Comparison of ENCODE assay signal across 19 cellular contexts in genomic region chr2:5546176-5546575, GRCh38.
"Had no signal": no experiment of that assay in that cellular context is flagged by ENCODE, and none has a peak within 500 bp of the region (broad histone marks: within the 10 kb centered on the region; RNA-seq: fewer than 3 reads in every experiment).

No MANE protein-coding gene starts in this region.

- H3K36me3 ChIP-seq: brain microvascular endothelial cell, gastroesophageal sphincter, heart right ventricle, left lung, pancreas, tibial artery, uterus had no signal

- H3K27me3 ChIP-seq: brain microvascular endothelial cell, gastroesophageal sphincter, heart right ventricle, left lung, pancreas, tibial artery, uterus had no signal

- DNase-seq: activated CD4-positive, alpha-beta memory T cell treated with anti-CD3 and anti-CD28 coated beads for 36 hours; activated CD4-positive, alpha-beta T cell treated with anti-CD3 and anti-CD28 coated beads for 1 hour; activated gamma-delta T cell; activated naive CD8-positive, alpha-beta T cell treated with anti-CD3 and anti-CD28 coated beads for 36 hours; activated T-cell treated with anti-CD3 and anti-CD28 coated beads, Interleukin-2, amount 50 U/mL, for 4 hours; amygdala; brain microvascular endothelial cell; cerebellar nuclear complex; effector memory CD4-positive, alpha-beta T cell; heart right ventricle; left lung; mucosa of descending colon; naive thymus-derived CD4-positive, alpha-beta T cell; pancreas; stimulated activated CD4-positive, alpha-beta T cell treated with anti-CD3 and anti-CD28 coated beads, Interleukin-2, amount 100 ng/mL, for 48 hours; tibial artery; uterus had no signal

- H3K4me1 ChIP-seq: gastroesophageal sphincter, left lung, pancreas, tibial artery had no signal

- ATAC-seq: activated T-cell treated with anti-CD3 and anti-CD28 coated beads, Interleukin-2, amount 50 U/mL, for 4 hours; gastroesophageal sphincter; heart right ventricle; left lung; mucosa of descending colon; naive thymus-derived CD4-positive, alpha-beta T cell; pancreas; stimulated activated memory B cell treated with anti-CD40 and anti-IgM and Interleukin-4, amounts not matched to agents 10 μg/mL and 1 μg/mL and 100 μg/mL, for 72 hours had no signal

- H3K4me3 ChIP-seq: gastroesophageal sphincter, heart right ventricle, left lung, mucosa of descending colon, pancreas, tibial artery, uterus had no signal

- H3K9me3 ChIP-seq: pancreas, uterus had no signal

- H3K27ac ChIP-seq: brain microvascular endothelial cell, gastroesophageal sphincter, heart right ventricle, left lung, pancreas, tibial artery, uterus had no signal
